ENCODE assay signal across 1 cellular context in genomic region chr1:145927073-145927886, GRCh38.
TF ChIP-seq lines count a peak whose summit lies in the region.

Gene RBM8A (minus strand): TSS chr1:145927484. CDS start chr1:145927426, 58 bp downstream.

TF ChIP-seq in HepG2, 621 proteins besides CTCF, POLR2A, EP300 and RAD21 (continued from another document and continues in another):
- TF ChIP-seq ZNF513 (CRISPR knock-in tag; conservative IDR thresholded peaks at IDR 0.05), result no peak
- TF ChIP-seq NR2F2 (IDR thresholded peaks at IDR 0.05; ENCODE audit: borderline replicate concordance, low read depth), result peak; percentile 33; the same call in 1 of the 2 replicates
- TF ChIP-seq POGZ (CRISPR knock-in tag; IDR thresholded peaks at IDR 0.05), result peak; percentile 90
- TF ChIP-seq NR1H2 (CRISPR knock-in tag; IDR thresholded peaks at IDR 0.05; ENCODE audit: borderline replicate concordance, low read depth), result no peak
- peak; percentile 87 for TF ChIP-seq ZMYM4 (CRISPR knock-in tag; IDR thresholded peaks at IDR 0.05)
- TF ChIP-seq SPEN (CRISPR knock-in tag; IDR thresholded peaks at IDR 0.05; ENCODE audit: low read depth), result peak; percentile 93
- no peak for TF ChIP-seq FOSL1 (CRISPR knock-in tag; IDR thresholded peaks at IDR 0.05; ENCODE audit: borderline replicate concordance)
- TF ChIP-seq GFI1 (CRISPR knock-in tag; IDR thresholded peaks at IDR 0.05; ENCODE audit: borderline replicate concordance), result no peak
- no peak for TF ChIP-seq ZNF121 (CRISPR knock-in tag; IDR thresholded peaks at IDR 0.05)
- TF ChIP-seq, protein P1, sequence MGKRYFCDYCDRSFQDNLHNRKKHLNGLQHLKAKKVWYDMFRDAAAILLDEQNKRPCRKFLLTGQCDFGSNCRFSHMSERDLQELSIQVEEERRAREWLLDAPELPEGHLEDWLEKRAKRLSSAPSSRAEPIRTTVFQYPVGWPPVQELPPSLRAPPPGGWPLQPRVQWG (CRISPR knock-in tag; IDR thresholded peaks at IDR 0.05; ENCODE audit: borderline replicate concordance, low read depth), result no peak
- TF ChIP-seq ZNF788 (CRISPR knock-in tag; IDR thresholded peaks at IDR 0.05; ENCODE audit: borderline replicate concordance), result peak; percentile 35; the same call in 1 of the 2 replicates
- no peak for TF ChIP-seq NFE2L2 (IDR thresholded peaks at IDR 0.05; ENCODE audit: low read length)
- TF ChIP-seq, protein P2, sequence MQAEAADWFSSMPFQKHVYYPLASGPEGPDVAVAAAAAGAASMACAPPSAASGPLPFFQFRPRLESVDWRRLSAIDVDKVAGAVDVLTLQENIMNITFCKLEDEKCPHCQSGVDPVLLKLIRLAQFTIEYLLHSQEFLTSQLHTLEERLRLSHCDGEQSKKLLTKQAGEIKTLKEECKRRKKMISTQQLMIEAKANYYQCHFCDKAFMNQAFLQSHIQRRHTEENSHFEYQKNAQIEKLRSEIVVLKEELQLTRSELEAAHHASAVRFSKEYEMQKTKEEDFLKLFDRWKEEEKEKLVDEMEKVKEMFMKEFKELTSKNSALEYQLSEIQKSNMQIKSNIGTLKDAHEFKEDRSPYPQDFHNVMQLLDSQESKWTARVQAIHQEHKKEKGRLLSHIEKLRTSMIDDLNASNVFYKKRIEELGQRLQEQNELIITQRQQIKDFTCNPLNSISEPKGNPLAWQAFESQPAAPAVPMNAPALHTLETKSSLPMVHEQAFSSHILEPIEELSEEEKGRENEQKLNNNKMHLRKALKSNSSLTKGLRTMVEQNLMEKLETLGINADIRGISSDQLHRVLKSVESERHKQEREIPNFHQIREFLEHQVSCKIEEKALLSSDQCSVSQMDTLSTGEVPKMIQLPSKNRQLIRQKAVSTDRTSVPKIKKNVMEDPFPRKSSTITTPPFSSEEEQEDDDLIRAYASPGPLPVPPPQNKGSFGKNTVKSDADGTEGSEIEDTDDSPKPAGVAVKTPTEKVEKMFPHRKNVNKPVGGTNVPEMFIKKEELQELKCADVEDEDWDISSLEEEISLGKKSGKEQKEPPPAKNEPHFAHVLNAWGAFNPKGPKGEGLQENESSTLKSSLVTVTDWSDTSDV (CRISPR knock-in tag; IDR thresholded peaks at IDR 0.05), result no peak
- TF ChIP-seq MTF1 (CRISPR knock-in tag; IDR thresholded peaks at IDR 0.05), result no peak
- no peak for TF ChIP-seq HOXA7 (CRISPR knock-in tag; IDR thresholded peaks at IDR 0.05)
- peak; percentile 84 for TF ChIP-seq SP2 (CRISPR knock-in tag; IDR thresholded peaks at IDR 0.05)
- no peak for TF ChIP-seq ZNF280B (CRISPR knock-in tag; IDR thresholded peaks at IDR 0.05; ENCODE audit: borderline replicate concordance)
- 0 out of 2 replicates have a peak, but pooled peaks have one; percentile 15 for TF ChIP-seq ZBTB42 (CRISPR knock-in tag; IDR thresholded peaks at IDR 0.05)
- peak; percentile 62; the same call in 1 of the 2 replicates for TF ChIP-seq POLR2AphosphoS2 (IDR thresholded peaks at IDR 0.05; ENCODE audit: low read depth, low read length)
- no peak for TF ChIP-seq HNRNPUL1 (IDR thresholded peaks at IDR 0.05; ENCODE audit: low read depth, low read length)
- 0 out of 2 replicates have a peak, but pooled peaks have one; percentile 70 for TF ChIP-seq SAFB2 (CRISPR knock-in tag; IDR thresholded peaks at IDR 0.05; ENCODE audit: borderline replicate concordance, low read depth)
- no peak for TF ChIP-seq CCAR2 (optimal IDR thresholded peaks at IDR 0.05; ENCODE audit: low read depth, low read length)
- TF ChIP-seq ZNF607 (CRISPR knock-in tag; IDR thresholded peaks at IDR 0.05; ENCODE audit: borderline replicate concordance), result peak; percentile 16; the same call in 1 of the 2 replicates
- TF ChIP-seq, protein P3, sequence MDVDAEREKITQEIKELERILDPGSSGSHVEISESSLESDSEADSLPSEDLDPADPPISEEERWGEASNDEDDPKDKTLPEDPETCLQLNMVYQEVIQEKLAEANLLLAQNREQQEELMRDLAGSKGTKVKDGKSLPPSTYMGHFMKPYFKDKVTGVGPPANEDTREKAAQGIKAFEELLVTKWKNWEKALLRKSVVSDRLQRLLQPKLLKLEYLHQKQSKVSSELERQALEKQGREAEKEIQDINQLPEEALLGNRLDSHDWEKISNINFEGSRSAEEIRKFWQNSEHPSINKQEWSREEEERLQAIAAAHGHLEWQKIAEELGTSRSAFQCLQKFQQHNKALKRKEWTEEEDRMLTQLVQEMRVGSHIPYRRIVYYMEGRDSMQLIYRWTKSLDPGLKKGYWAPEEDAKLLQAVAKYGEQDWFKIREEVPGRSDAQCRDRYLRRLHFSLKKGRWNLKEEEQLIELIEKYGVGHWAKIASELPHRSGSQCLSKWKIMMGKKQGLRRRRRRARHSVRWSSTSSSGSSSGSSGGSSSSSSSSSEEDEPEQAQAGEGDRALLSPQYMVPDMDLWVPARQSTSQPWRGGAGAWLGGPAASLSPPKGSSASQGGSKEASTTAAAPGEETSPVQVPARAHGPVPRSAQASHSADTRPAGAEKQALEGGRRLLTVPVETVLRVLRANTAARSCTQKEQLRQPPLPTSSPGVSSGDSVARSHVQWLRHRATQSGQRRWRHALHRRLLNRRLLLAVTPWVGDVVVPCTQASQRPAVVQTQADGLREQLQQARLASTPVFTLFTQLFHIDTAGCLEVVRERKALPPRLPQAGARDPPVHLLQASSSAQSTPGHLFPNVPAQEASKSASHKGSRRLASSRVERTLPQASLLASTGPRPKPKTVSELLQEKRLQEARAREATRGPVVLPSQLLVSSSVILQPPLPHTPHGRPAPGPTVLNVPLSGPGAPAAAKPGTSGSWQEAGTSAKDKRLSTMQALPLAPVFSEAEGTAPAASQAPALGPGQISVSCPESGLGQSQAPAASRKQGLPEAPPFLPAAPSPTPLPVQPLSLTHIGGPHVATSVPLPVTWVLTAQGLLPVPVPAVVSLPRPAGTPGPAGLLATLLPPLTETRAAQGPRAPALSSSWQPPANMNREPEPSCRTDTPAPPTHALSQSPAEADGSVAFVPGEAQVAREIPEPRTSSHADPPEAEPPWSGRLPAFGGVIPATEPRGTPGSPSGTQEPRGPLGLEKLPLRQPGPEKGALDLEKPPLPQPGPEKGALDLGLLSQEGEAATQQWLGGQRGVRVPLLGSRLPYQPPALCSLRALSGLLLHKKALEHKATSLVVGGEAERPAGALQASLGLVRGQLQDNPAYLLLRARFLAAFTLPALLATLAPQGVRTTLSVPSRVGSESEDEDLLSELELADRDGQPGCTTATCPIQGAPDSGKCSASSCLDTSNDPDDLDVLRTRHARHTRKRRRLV (CRISPR knock-in tag; IDR thresholded peaks at IDR 0.05), result no peak
- TF ChIP-seq EHMT2 (IDR thresholded peaks at IDR 0.05; ENCODE audit: borderline replicate concordance, low read depth, low read length), result no peak
- no peak for TF ChIP-seq ZNF691 (CRISPR knock-in tag; IDR thresholded peaks at IDR 0.05; ENCODE audit: borderline replicate concordance, low read depth)
- no peak for TF ChIP-seq ZNF207 (IDR thresholded peaks at IDR 0.05; ENCODE audit: borderline replicate concordance)
- TF ChIP-seq, protein P4, sequence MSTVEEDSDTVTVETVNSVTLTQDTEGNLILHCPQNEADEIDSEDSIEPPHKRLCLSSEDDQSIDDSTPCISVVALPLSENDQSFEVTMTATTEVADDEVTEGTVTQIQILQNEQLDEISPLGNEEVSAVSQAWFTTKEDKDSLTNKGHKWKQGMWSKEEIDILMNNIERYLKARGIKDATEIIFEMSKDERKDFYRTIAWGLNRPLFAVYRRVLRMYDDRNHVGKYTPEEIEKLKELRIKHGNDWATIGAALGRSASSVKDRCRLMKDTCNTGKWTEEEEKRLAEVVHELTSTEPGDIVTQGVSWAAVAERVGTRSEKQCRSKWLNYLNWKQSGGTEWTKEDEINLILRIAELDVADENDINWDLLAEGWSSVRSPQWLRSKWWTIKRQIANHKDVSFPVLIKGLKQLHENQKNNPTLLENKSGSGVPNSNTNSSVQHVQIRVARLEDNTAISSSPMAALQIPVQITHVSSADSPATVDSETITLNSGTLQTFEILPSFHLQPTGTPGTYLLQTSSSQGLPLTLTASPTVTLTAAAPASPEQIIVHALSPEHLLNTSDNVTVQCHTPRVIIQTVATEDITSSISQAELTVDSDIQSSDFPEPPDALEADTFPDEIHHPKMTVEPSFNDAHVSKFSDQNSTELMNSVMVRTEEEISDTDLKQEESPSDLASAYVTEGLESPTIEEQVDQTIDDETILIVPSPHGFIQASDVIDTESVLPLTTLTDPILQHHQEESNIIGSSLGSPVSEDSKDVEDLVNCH (CRISPR knock-in tag; IDR thresholded peaks at IDR 0.05), result no peak
- no peak for TF ChIP-seq SRSF9 (IDR thresholded peaks at IDR 0.05; ENCODE audit: borderline replicate concordance, insufficient read depth, low read depth, low read length, poor library complexity, severe bottlenecking)
- peak; percentile 89 for TF ChIP-seq DRAP1 (CRISPR knock-in tag; IDR thresholded peaks at IDR 0.05)
- no peak; the same call in 1 of the 2 replicates for TF ChIP-seq ZC3H13 (CRISPR knock-in tag; IDR thresholded peaks at IDR 0.05)
- TF ChIP-seq CREM (IDR thresholded peaks at IDR 0.05), result peak; percentile 89
- TF ChIP-seq CREM (CRISPR knock-in tag; IDR thresholded peaks at IDR 0.05), result no peak
- no peak for TF ChIP-seq ZNF17 (CRISPR knock-in tag; IDR thresholded peaks at IDR 0.05)
- TF ChIP-seq BHLHE40 (IDR thresholded peaks at IDR 0.05; ENCODE audit: low read length), result no peak
- TF ChIP-seq RFXAP (CRISPR knock-in tag; IDR thresholded peaks at IDR 0.05; ENCODE audit: borderline replicate concordance), result no peak; the same call in 1 of the 2 replicates
- TF ChIP-seq MTA1 (CRISPR knock-in tag; IDR thresholded peaks at IDR 0.05; ENCODE audit: borderline replicate concordance), result no peak
- peak; percentile 76 for TF ChIP-seq KDM5B (CRISPR knock-in tag; IDR thresholded peaks at IDR 0.05; ENCODE audit: borderline replicate concordance)
- TF ChIP-seq, protein P5, sequence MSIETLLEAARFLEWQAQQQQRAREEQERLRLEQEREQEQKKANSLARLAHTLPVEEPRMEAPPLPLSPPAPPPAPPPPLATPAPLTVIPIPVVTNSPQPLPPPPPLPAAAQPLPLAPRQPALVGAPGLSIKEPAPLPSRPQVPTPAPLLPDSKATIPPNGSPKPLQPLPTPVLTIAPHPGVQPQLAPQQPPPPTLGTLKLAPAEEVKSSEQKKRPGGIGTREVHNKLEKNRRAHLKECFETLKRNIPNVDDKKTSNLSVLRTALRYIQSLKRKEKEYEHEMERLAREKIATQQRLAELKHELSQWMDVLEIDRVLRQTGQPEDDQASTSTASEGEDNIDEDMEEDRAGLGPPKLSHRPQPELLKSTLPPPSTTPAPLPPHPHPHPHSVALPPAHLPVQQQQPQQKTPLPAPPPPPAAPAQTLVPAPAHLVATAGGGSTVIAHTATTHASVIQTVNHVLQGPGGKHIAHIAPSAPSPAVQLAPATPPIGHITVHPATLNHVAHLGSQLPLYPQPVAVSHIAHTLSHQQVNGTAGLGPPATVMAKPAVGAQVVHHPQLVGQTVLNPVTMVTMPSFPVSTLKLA (IDR thresholded peaks at IDR 0.05), result peak; percentile 49; the same call in 1 of the 2 replicates
- TF ChIP-seq U2AF2 (IDR thresholded peaks at IDR 0.05; ENCODE audit: low read depth, low read length), result no peak
- peak; percentile 32; the same call in 1 of the 2 replicates for TF ChIP-seq ZNF747 (CRISPR knock-in tag; IDR thresholded peaks at IDR 0.05; ENCODE audit: borderline replicate concordance)
- TF ChIP-seq, protein P6, sequence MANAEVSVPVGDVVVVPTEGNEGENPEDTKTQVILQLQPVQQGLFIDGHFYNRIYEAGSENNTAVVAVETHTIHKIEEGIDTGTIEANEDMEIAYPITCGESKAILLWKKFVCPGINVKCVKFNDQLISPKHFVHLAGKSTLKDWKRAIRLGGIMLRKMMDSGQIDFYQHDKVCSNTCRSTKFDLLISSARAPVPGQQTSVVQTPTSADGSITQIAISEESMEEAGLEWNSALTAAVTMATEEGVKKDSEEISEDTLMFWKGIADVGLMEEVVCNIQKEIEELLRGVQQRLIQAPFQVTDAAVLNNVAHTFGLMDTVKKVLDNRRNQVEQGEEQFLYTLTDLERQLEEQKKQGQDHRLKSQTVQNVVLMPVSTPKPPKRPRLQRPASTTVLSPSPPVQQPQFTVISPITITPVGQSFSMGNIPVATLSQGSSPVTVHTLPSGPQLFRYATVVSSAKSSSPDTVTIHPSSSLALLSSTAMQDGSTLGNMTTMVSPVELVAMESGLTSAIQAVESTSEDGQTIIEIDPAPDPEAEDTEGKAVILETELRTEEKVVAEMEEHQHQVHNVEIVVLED (CRISPR knock-in tag; IDR thresholded peaks at IDR 0.05; ENCODE audit: borderline replicate concordance), result peak; percentile 77; the same call in 1 of the 2 replicates
- TF ChIP-seq ZSCAN9 (CRISPR knock-in tag; IDR thresholded peaks at IDR 0.05; ENCODE audit: borderline replicate concordance), result peak; percentile 37; the same call in 1 of the 2 replicates
